In genomic region chr2:655626-656025, GRCh38 we compare ENCODE assay signal across 16 cellular contexts. TPM values are rescaled to one million over a fixed set of nuclear protein-coding genes. Genes with fewer than 3 reads are reported as not detected.
DNase-seq lines count a peak whose midpoint lies in the region; ATAC-seq and TF ChIP-seq lines count a peak whose summit lies in the region.
"Had no signal": no experiment of that assay in that cellular context is flagged by ENCODE, and none has a peak within 500 bp of the region (broad histone marks: within the 10 kb centered on the region; RNA-seq: fewer than 3 reads in every experiment).

No MANE protein-coding gene starts in this region.

- no peaks in the 10 kb centered on the region for H3K4me1 ChIP-seq in right atrium auricular region
- H3K4me1 ChIP-seq: uterus had no signal

- no peaks in the 10 kb centered on the region for H3K36me3 Mint-ChIP-seq in activated T-helper 17 cell treated with anti-CD3 and anti-CD28 coated beads, Interleukin-2, amount 50 U/mL, for 72 hours (ENCODE audit: low read depth)
- no peaks in the 10 kb centered on the region for H3K36me3 Mint-ChIP-seq in activated naive CD4-positive, alpha-beta T cell treated with anti-CD3 and anti-CD28 coated beads for 36 hours (ENCODE audit: low read depth)

- intact Hi-C loops in cardiac septum (cut with DNase I) = no loop called here
- intact Hi-C loops in activated naive CD4-positive, alpha-beta T cell treated with anti-CD3 and anti-CD28 coated beads for 36 hours (cut with micrococcal nuclease) = no loop called here

- peaks cover 32% of the 10 kb centered on the region for H3K4me1 Mint-ChIP-seq in activated T-helper 17 cell treated with anti-CD3 and anti-CD28 coated beads, Interleukin-2, amount 50 U/mL, for 72 hours
- H3K4me1 Mint-ChIP-seq in activated naive CD4-positive, alpha-beta T cell treated with anti-CD3 and anti-CD28 coated beads for 36 hours (ENCODE audit: low read depth) = peaks cover 22% of the 10 kb centered on the region

- DNase-seq in right atrium auricular region (ENCODE audit: low spot score) = peak; percentile 30
- DNase-seq in cardiac septum (ENCODE audit: low spot score) = no peak
- DNase-seq in iris pigment epithelial cell (ENCODE audit: low read depth) = peak; percentile 58
- no peak for DNase-seq in globus pallidus (ENCODE audit: low spot score)
- DNase-seq in central memory CD4-positive, alpha-beta T cell = no peak
- DNase-seq in activated naive CD4-positive, alpha-beta T cell treated with anti-CD3 and anti-CD28 coated beads for 36 hours = no peak
- DNase-seq: activated T-cell treated with anti-CD3 and anti-CD28 coated beads, Interleukin-2, amount 50 U/mL, for 1 hour; anterior cingulate cortex; GOT3; NCI-H2029 treated with DMSO at 0.1 percent for 48 hours; SK-N-SH; stimulated activated CD4-positive, alpha-beta T cell treated with anti-CD3 and anti-CD28 coated beads, Interleukin-15, amount 100 ng/mL, for 24 hours; uterus had no signal

- no peak overlapping the region for H3K27ac ChIP-seq in right atrium auricular region
- H3K27ac ChIP-seq: KMS-11, uterus had no signal

- H3K27me3 Mint-ChIP-seq in activated T-helper 17 cell treated with anti-CD3 and anti-CD28 coated beads, Interleukin-2, amount 50 U/mL, for 72 hours = no peaks in the 10 kb centered on the region
- no peaks in the 10 kb centered on the region for H3K27me3 Mint-ChIP-seq in activated naive CD4-positive, alpha-beta T cell treated with anti-CD3 and anti-CD28 coated beads for 36 hours (ENCODE audit: low read depth)

- no peak for TF ChIP-seq CTCF in right atrium auricular region (IDR thresholded peaks at IDR 0.05)

- H3K27ac Mint-ChIP-seq in activated T-helper 17 cell treated with anti-CD3 and anti-CD28 coated beads, Interleukin-2, amount 50 U/mL, for 72 hours = peak overlapping the region; percentile 15
- no peak overlapping the region for H3K27ac Mint-ChIP-seq in activated naive CD4-positive, alpha-beta T cell treated with anti-CD3 and anti-CD28 coated beads for 36 hours

- no peaks in the 10 kb centered on the region for H3K9me3 Mint-ChIP-seq in activated T-helper 17 cell treated with anti-CD3 and anti-CD28 coated beads, Interleukin-2, amount 50 U/mL, for 72 hours
- H3K9me3 Mint-ChIP-seq in activated naive CD4-positive, alpha-beta T cell treated with anti-CD3 and anti-CD28 coated beads for 36 hours = no peaks in the 10 kb centered on the region

- no peaks in the 10 kb centered on the region for H3K36me3 ChIP-seq in right atrium auricular region
- H3K36me3 ChIP-seq: uterus had no signal

- no peaks in the 10 kb centered on the region for H3K27me3 ChIP-seq in right atrium auricular region
- H3K27me3 ChIP-seq: uterus had no signal

- CTCF ChIA-PET in activated naive CD4-positive, alpha-beta T cell treated with anti-CD3 and anti-CD28 coated beads for 36 hours (lab: Charles Lee) = no interaction called here

- no peak overlapping the region for H3K4me3 ChIP-seq in right atrium auricular region
- H3K4me3 ChIP-seq: uterus had no signal

- no peaks in the 10 kb centered on the region for H3K9me3 ChIP-seq in right atrium auricular region
- H3K9me3 ChIP-seq: SK-N-SH, uterus had no signal

- ATAC-seq in activated T-helper 17 cell treated with anti-CD3 and anti-CD28 coated beads, Interleukin-2, amount 50 U/mL, for 72 hours (replicated peaks) = peak; percentile 85
- no peak for ATAC-seq in GM18867 (IDR thresholded peaks at IDR 0.05; ENCODE audit: unreplicated experiment)

- H3K4me3 Mint-ChIP-seq in activated T-helper 17 cell treated with anti-CD3 and anti-CD28 coated beads, Interleukin-2, amount 50 U/mL, for 72 hours = peak overlapping the region; percentile 52
- H3K4me3 Mint-ChIP-seq in activated naive CD4-positive, alpha-beta T cell treated with anti-CD3 and anti-CD28 coated beads for 36 hours = no peak overlapping the region

RNA-seq across cellular contexts. Expression of gene TMEM18, which starts 21.6 kb away (rescaled TPM):
- total RNA-seq in right atrium auricular region (10 to 100 TPM in 1 of 2 donors, 1 to 10 TPM in 1; 7.6 to 11.9 TPM), cardiac septum (8.8 TPM)
- total RNA-seq in activated T-helper 17 cell treated with anti-CD3 and anti-CD28 coated beads, Interleukin-2, amount 50 U/mL, for 72 hours = 10 to 100 TPM; 35.4 to 36.6 TPM
- 10 to 100 TPM; 22.4 to 25.1 TPM for total RNA-seq in activated naive CD4-positive, alpha-beta T cell treated with anti-CD3 and anti-CD28 coated beads for 36 hours

Comparison
In these comparisons a context has a peak if more than half of its experiments do, and no peak if none do; other contexts are left out.
1. DNase-seq: peak in right atrium auricular region (single experiment) and iris pigment epithelial cell (single experiment); none in cardiac septum (single experiment), globus pallidus (single experiment), central memory CD4-positive, alpha-beta T cell (single experiment) and activated naive CD4-positive, alpha-beta T cell treated with anti-CD3 and anti-CD28 coated beads for 36 hours (single experiment).